Comparison of ENCODE assay signal across 8 cellular contexts in genomic region chr11:124115782-124116616, GRCh38. TPM values are rescaled to one million over a fixed set of nuclear protein-coding genes. Genes with fewer than 3 reads are reported as not detected.
DNase-seq lines count a peak whose midpoint lies in the region; ATAC-seq and TF ChIP-seq lines count a peak whose summit lies in the region.

No MANE protein-coding gene starts in this region.

- no peak for TF ChIP-seq CTCF in uterus (IDR thresholded peaks at IDR 0.05)

- in situ Hi-C loops in ACHN (cut with HindIII; ENCODE audit: low pct_ligation_motif_present, low pct_unique_long_range_greater_than_20kb, low sequenced_read_pairs) = no loop called here

- peak overlapping the region; percentile 74 for H3K27ac Mint-ChIP-seq in activated CD8-positive, alpha-beta memory T cell treated with anti-CD3 and anti-CD28 coated beads, Interleukin-2, amount 10 ng/mL, durations not matched to agents 7 days and 5 days

- peak; percentile 38 for ATAC-seq in activated CD8-positive, alpha-beta memory T cell treated with anti-CD3 and anti-CD28 coated beads, Interleukin-2, amount 10 ng/mL, durations not matched to agents 7 days and 5 days

- H3K27ac ChIP-seq in effector memory CD4-positive, alpha-beta T cell (ENCODE audit: insufficient read depth, low read length, poor library complexity, severe bottlenecking) = no peak overlapping the region
- peak overlapping the region; percentile 12 to 32 for H3K27ac ChIP-seq in uterus

- intact Hi-C loops in uterus (cut with DNase I; ENCODE audit: low total_unique reads) = no loop called here

- H3K9me3 ChIP-seq in effector memory CD4-positive, alpha-beta T cell (ENCODE audit: control insufficient read depth, low read length) = no peaks in the 10 kb centered on the region
- H3K9me3 ChIP-seq in mononuclear cell (ENCODE audit: low read depth, low read length) = no peaks in the 10 kb centered on the region
- H3K9me3 ChIP-seq in uterus = no peaks in the 10 kb centered on the region

- H3K9me3 Mint-ChIP-seq in activated CD8-positive, alpha-beta memory T cell treated with anti-CD3 and anti-CD28 coated beads, Interleukin-2, amount 10 ng/mL, durations not matched to agents 7 days and 5 days (ENCODE audit: low read depth) = no peaks in the 10 kb centered on the region

- H3K27me3 ChIP-seq in effector memory CD4-positive, alpha-beta T cell (replicated peaks; ENCODE audit: control insufficient read depth, insufficient read depth, low read length, poor library complexity, severe bottlenecking) = no peaks in the 10 kb centered on the region
- no peaks in the 10 kb centered on the region for H3K27me3 ChIP-seq in mononuclear cell (ENCODE audit: insufficient read depth, low read length)
- no peaks in the 10 kb centered on the region for H3K27me3 ChIP-seq in uterus

- H3K27me3 Mint-ChIP-seq in activated CD8-positive, alpha-beta memory T cell treated with anti-CD3 and anti-CD28 coated beads, Interleukin-2, amount 10 ng/mL, durations not matched to agents 7 days and 5 days = peaks cover 5% of the 10 kb centered on the region

- CTCF ChIA-PET in activated CD8-positive, alpha-beta memory T cell treated with anti-CD3 and anti-CD28 coated beads, Interleukin-2, amount 10 ng/mL, durations not matched to agents 7 days and 5 days (lab: Charles Lee) = interaction anchor here (1.5 kb wide), 1 partner anchor 44 kb away, joined by 5 read pairs; no protein-coding TSS in a partner anchor

- peaks cover 7% of the 10 kb centered on the region for H3K4me1 ChIP-seq in effector memory CD4-positive, alpha-beta T cell (ENCODE audit: control insufficient read depth, insufficient read depth, low read length, poor library complexity, severe bottlenecking)
- peaks cover 21% of the 10 kb centered on the region for H3K4me1 ChIP-seq in mononuclear cell (ENCODE audit: insufficient read depth, low read length)
- no peaks in the 10 kb centered on the region for H3K4me1 ChIP-seq in uterus

- peaks cover 24% of the 10 kb centered on the region for H3K4me1 Mint-ChIP-seq in activated CD8-positive, alpha-beta memory T cell treated with anti-CD3 and anti-CD28 coated beads, Interleukin-2, amount 10 ng/mL, durations not matched to agents 7 days and 5 days

- no peaks in the 10 kb centered on the region for H3K36me3 ChIP-seq in effector memory CD4-positive, alpha-beta T cell (ENCODE audit: control insufficient read depth, insufficient read depth, low read length)
- no peaks in the 10 kb centered on the region for H3K36me3 ChIP-seq in uterus

- H3K4me3 Mint-ChIP-seq in activated CD8-positive, alpha-beta memory T cell treated with anti-CD3 and anti-CD28 coated beads, Interleukin-2, amount 10 ng/mL, durations not matched to agents 7 days and 5 days = peak overlapping the region; percentile 80

- DNase-seq in activated CD8-positive, alpha-beta memory T cell treated with anti-CD3 and anti-CD28 coated beads, Interleukin-2, amount 10 ng/mL, durations not matched to agents 7 days and 5 days = no peak
- no peak for DNase-seq in activated CD8-positive, alpha-beta memory T cell treated with anti-CD3 and anti-CD28 coated beads for 24 hours
- DNase-seq in NCI-H774 (lab: John Stamatoyannopoulos, UW) (peak; percentile 55), uterus (no peak), germinal center (ENCODE audit: low spot score) (no peak), ACHN (no peak)
- DNase-seq in effector memory CD4-positive, alpha-beta T cell = no peak

- no peak for TF ChIP-seq POLR2A in uterus (IDR thresholded peaks at IDR 0.05)

- H3K4me3 ChIP-seq in effector memory CD4-positive, alpha-beta T cell (ENCODE audit: insufficient read depth, low read depth, low read length, poor library complexity, severe bottlenecking) = peak overlapping the region; percentile 52
- H3K4me3 ChIP-seq in mononuclear cell (ENCODE audit: low read length) = peak overlapping the region; percentile 63
- peak overlapping the region; percentile 43 to 54 for H3K4me3 ChIP-seq in uterus

- H3K36me3 Mint-ChIP-seq in activated CD8-positive, alpha-beta memory T cell treated with anti-CD3 and anti-CD28 coated beads, Interleukin-2, amount 10 ng/mL, durations not matched to agents 7 days and 5 days = peaks cover 6% of the 10 kb centered on the region

RNA-seq across cellular contexts. Expression of gene VWA5A, which starts 0.7 kb away (rescaled TPM):
- 1 to 10 TPM; 4.1 to 4.8 TPM for total RNA-seq in activated CD8-positive, alpha-beta memory T cell treated with anti-CD3 and anti-CD28 coated beads, Interleukin-2, amount 10 ng/mL, durations not matched to agents 7 days and 5 days
- 6.6 TPM for total RNA-seq in mononuclear cell
- 10 to 100 TPM; 10.9 to 31.0 (median 15.0) TPM for total RNA-seq in uterus
